Comparison of ENCODE assay signal across 1 cellular context in the genomic region with DNA sequence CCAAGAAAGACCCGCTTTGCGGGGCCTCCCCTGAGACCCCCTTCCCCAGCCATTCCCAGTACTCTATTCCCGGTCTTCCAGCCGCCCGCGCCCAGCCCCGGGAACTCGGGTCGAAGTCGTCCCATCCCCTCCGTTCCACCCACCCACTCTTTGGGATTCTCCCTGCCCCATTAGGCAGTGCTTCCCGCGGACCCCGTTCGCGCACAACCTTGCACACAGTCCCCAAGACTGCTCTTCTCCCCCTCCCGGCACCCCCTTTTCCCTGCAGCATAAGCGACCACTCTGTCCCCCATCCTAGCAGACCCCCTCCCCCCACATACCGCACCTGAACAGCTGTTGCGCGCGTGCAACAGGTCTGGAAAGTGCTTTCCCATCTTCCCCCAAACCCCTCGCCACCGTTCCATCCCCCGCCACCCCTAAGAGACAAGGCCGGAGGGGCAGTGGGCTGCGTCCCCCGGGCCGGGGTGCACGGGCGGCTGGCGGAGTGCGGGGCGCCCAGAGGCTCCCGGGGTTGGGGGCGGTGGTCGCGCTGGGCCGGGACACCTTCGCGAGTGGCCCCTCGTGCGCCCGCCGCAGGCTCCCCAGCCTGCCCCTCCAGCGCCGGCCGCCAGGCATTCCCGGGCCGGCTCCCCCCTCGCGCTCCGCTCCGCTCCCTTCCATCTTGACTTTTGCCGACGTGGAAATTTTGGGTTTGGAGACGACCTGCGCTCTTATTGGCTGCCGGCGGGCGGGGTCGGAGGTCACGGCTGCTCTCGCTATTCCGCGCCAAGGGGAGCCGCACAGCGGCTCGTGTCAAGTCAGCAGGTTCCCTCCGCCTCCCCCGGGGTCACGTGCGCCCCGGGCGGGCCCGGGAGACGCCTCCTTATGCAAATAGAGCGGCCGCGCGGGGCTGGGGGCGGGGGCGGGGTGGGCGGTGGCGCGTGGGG.
TF ChIP-seq lines count a peak whose summit lies in the region.

No MANE protein-coding gene starts in this region.

TF ChIP-seq in H1, 55 proteins besides CTCF, POLR2A, EP300 and RAD21 (continued from another document):
- TF ChIP-seq NRF1 (IDR thresholded peaks at IDR 0.05; ENCODE audit: low read depth, low read length) (no peak), KDM5A (IDR thresholded peaks at IDR 0.05; ENCODE audit: low read length) (peak; percentile 73; the same call in 1 of the 2 replicates)
